10 cellular contexts compared by ENCODE assay signal in the genomic region with DNA sequence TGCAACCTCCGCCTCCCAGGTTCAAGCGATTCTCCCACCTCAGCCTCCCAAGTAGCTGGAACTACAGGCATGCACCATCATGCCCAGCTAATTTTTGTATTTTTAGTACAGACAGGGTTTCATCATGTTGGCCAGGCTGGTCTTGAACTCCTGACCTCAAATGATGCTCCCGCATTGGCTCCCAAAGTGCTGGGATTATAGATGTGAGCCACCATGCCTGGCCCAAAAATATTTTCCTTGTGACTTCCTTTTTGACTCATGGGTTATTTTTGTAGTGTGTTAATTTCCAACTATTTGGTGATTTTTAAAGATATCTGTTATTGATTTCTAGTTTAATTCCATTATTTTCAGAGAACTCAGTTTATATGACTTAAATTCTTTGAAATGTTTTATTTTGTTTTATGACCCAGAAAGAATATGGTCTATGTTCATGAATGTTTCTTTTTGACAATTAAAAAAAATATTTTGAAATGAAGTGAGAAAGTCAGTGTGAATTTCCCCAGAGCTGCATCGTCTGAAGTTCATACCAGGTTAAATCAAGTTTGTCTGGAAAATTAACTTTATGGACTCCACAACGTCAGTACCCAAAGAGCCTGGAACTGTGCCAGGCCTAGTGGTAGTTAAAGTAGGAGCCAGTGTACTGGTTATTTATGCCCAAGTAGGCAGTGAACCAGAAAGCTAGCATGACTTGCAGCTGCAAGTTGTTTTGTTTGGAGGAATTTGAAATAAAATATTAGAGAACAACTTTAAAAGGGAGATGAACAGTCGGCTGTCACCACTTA. TPM values are rescaled to one million over a fixed set of nuclear protein-coding genes. Genes with fewer than 3 reads are reported as not detected.
DNase-seq lines count a peak whose midpoint lies in the region; ATAC-seq, FAIRE-seq and TF ChIP-seq lines count a peak whose summit lies in the region.
"Had no signal": no experiment of that assay in that cellular context is flagged by ENCODE, and none has a peak within 500 bp of the region (broad histone marks: within the 10 kb centered on the region; RNA-seq: fewer than 3 reads in every experiment).

No MANE protein-coding gene starts in this region.

- peaks cover 56% of the 10 kb centered on the region for H3K4me1 ChIP-seq in Karpas-422 (ENCODE audit: low read length)
- peaks cover 4% of the 10 kb centered on the region for H3K4me1 ChIP-seq in astrocyte (ENCODE audit: insufficient read depth, low read length)

- no peak overlapping the region for H3K9ac ChIP-seq in Karpas-422 (ENCODE audit: low read length)
- no peak overlapping the region for H3K9ac ChIP-seq in astrocyte (ENCODE audit: low read length)

- H3K27me3 Mint-ChIP-seq in astrocyte (ENCODE audit: low read depth, unreplicated experiment) = no peaks in the 10 kb centered on the region

- no peak overlapping the region for H3K4me3 Mint-ChIP-seq in astrocyte (ENCODE audit: unreplicated experiment)
- H3K4me3 Mint-ChIP-seq: CD4-positive, alpha-beta T cell had no signal

- H3K27me3 ChIP-seq in Karpas-422 (ENCODE audit: low read length) (no peaks in the 10 kb centered on the region), astrocyte (ENCODE audit: insufficient read depth, low read length) (no peaks in the 10 kb centered on the region)

- H4K20me1 ChIP-seq in Karpas-422 (ENCODE audit: insufficient read depth, low read depth, low read length) (no peaks in the 10 kb centered on the region), astrocyte (ENCODE audit: insufficient read depth, low read length) (no peaks in the 10 kb centered on the region)

- H3K36me3 ChIP-seq in Karpas-422 (ENCODE audit: insufficient read depth, low read length) (no peaks in the 10 kb centered on the region), astrocyte (ENCODE audit: insufficient read depth, low read length) (no peaks in the 10 kb centered on the region)

- no peak overlapping the region for H3K27ac Mint-ChIP-seq in astrocyte (ENCODE audit: unreplicated experiment)
- H3K27ac Mint-ChIP-seq: CD4-positive, alpha-beta T cell had no signal

- peaks cover 8% of the 10 kb centered on the region for H3K4me1 Mint-ChIP-seq in astrocyte (ENCODE audit: low read depth, unreplicated experiment)

- no peaks in the 10 kb centered on the region for H3K9me3 Mint-ChIP-seq in astrocyte (ENCODE audit: unreplicated experiment)
- H3K9me3 Mint-ChIP-seq: CD4-positive, alpha-beta T cell had no signal

- H3K9me2 ChIP-seq in Karpas-422 (replicated peaks; ENCODE audit: insufficient read depth, low read length) = no peaks in the 10 kb centered on the region

- no peak for ATAC-seq in HG03442 (IDR thresholded peaks at IDR 0.05; ENCODE audit: unreplicated experiment)
- ATAC-seq in GM21367 (IDR thresholded peaks at IDR 0.05; ENCODE audit: unreplicated experiment) = no peak

- no peaks in the 10 kb centered on the region for H3K9me3 ChIP-seq in Karpas-422 (ENCODE audit: low read length)
- no peaks in the 10 kb centered on the region for H3K9me3 ChIP-seq in astrocyte (ENCODE audit: insufficient read depth, low read depth, low read length)

- H3K4me2 ChIP-seq in Karpas-422 (ENCODE audit: low read depth, low read length, poor library complexity, severe bottlenecking) = peak overlapping the region; percentile 20
- no peak overlapping the region for H3K4me2 ChIP-seq in astrocyte (ENCODE audit: low read length)

- DNase-seq in AG08395 (ENCODE audit: low spot score) (peak; percentile 31), Karpas-422 (peak; percentile 59), astrocyte (ENCODE audit: low read depth) (peak; percentile 11), medulla oblongata (ENCODE audit: extremely low spot score) (peak; percentile 14), frontal cortex (ENCODE audit: low spot score in 2 of 2) (no peak), activated gamma-delta T cell (lab: John Stamatoyannopoulos, UW) (no peak)
- DNase-seq: CD4-positive, alpha-beta T cell; stimulated activated CD4-positive, alpha-beta T cell treated with anti-CD3 and anti-CD28 coated beads, Interleukin-2, amount 100 ng/mL, for 48 hours had no signal

- H3K79me2 ChIP-seq in Karpas-422 (ENCODE audit: low read length) (peaks cover 14% of the 10 kb centered on the region), astrocyte (ENCODE audit: insufficient read depth, low read length) (no peaks in the 10 kb centered on the region)

- TF ChIP-seq CTCF in astrocyte (IDR thresholded peaks at IDR 0.05; ENCODE audit: insufficient read depth, low read depth, low read length) = no peak

- H2AFZ ChIP-seq in Karpas-422 (ENCODE audit: low read length) (no peak overlapping the region), astrocyte (ENCODE audit: low read depth, low read length) (no peak overlapping the region)

- H3K4me3 ChIP-seq in Karpas-422 (ENCODE audit: low read length) (no peak overlapping the region), astrocyte (ENCODE audit: insufficient read depth, low read depth, low read length) (no peak overlapping the region)

- H3K27ac ChIP-seq in Karpas-422 (ENCODE audit: low read length) (0 out of 2 replicates have a peak overlapping the region, but pooled peaks have one; percentile 15), astrocyte (ENCODE audit: low read depth, low read length) (no peak overlapping the region)

- FAIRE-seq in astrocyte (lab: Jason Lieb, UNC) (no peak), frontal cortex (lab: Jason Lieb, UNC) (no peak)

- peaks cover 2% of the 10 kb centered on the region for H3K36me3 Mint-ChIP-seq in astrocyte (ENCODE audit: low read depth, unreplicated experiment)

RNA-seq across cellular contexts. Expression of a gene that starts 2.8 kb away (rescaled TPM):
- total RNA-seq in Karpas-422 (2014; rRNA removed; shearing (Covaris generic); ENCODE audit: low replicate concordance) = 5.9 and 12.4 TPM in 2 replicates
- 5.4 and 5.9 TPM in 2 replicates for total RNA-seq in astrocyte
- 10.2 TPM for total RNA-seq in frontal cortex

Comparison
In these comparisons a context has a peak if more than half of its experiments do, and no peak if none do; other contexts are left out.
1. DNase-seq: peak in AG08395 (single experiment), Karpas-422 (single experiment), astrocyte (single experiment) and medulla oblongata (single experiment); none in frontal cortex (0 of 2) and activated gamma-delta T cell (single experiment).